In genomic region chr1:42817976-42818375, GRCh38 we compare ENCODE assay signal across 8 cellular contexts. TPM values are rescaled to one million over a fixed set of nuclear protein-coding genes. Genes with fewer than 3 reads are reported as not detected.
DNase-seq lines count a peak whose midpoint lies in the region; ATAC-seq and TF ChIP-seq lines count a peak whose summit lies in the region.

No MANE protein-coding gene starts in this region.

- H3K4me1 ChIP-seq in SK-N-SH (ENCODE audit: control insufficient read depth in 1 of 2, insufficient read depth in 2 of 2, low read depth in 1 of 2, low read length in 1 of 2), result peaks cover 13 to 14% of the 10 kb centered on the region in 2 experiments; a peak in 2 of 4 replicates
- H3K4me1 ChIP-seq in Panc1 (ENCODE audit: control insufficient read depth, insufficient read depth, low read length), result peaks cover 15% of the 10 kb centered on the region
- H3K4me1 ChIP-seq in sigmoid colon, result peaks cover 0 to 30% (median 17%) of the 10 kb centered on the region in 4 donors

- CTCF ChIA-PET in SK-N-SH (lab: Yijun Ruan, JAX) (interaction anchor here (1.1 to 1.5 kb wide), 2 partner anchors 35 to 95 kb away, joined by 3 to 6 read pairs; no protein-coding TSS in a partner anchor), Panc1 (lab: Charles Lee) (no interaction called here)

- H3K4me3 Mint-ChIP-seq in glutamatergic neuron (ENCODE audit: unreplicated experiment), result peak overlapping the region; percentile 58

- no peak for TF ChIP-seq CTCF in SK-N-SH (IDR thresholded peaks at IDR 0.05)
- TF ChIP-seq CTCF in Panc1 (IDR thresholded peaks at IDR 0.05), result no peak
- TF ChIP-seq CTCF in glutamatergic neuron (IDR thresholded peaks at IDR 0.05; ENCODE audit: partially characterized antibody, unreplicated experiment), result no peak
- TF ChIP-seq CTCF in sigmoid colon (IDR thresholded peaks at IDR 0.05), result no peak

- H3K9me3 Mint-ChIP-seq in glutamatergic neuron (ENCODE audit: unreplicated experiment), result peaks cover 7% of the 10 kb centered on the region

- H3K27me3 Mint-ChIP-seq in glutamatergic neuron (ENCODE audit: unreplicated experiment), result peaks cover 5% of the 10 kb centered on the region

- H3K4me1 Mint-ChIP-seq in glutamatergic neuron (ENCODE audit: low read depth, unreplicated experiment), result peaks cover 4% of the 10 kb centered on the region

- peaks cover 30% of the 10 kb centered on the region for H3K79me2 ChIP-seq in SK-N-SH (ENCODE audit: insufficient read depth)

- POLR2A ChIA-PET in SK-N-SH (lab: Yijun Ruan, JAX) (interaction anchor here (0.6 to 1.2 kb wide), 4 partner anchors 11 to 28 kb away, joined by 3 to 5 read pairs (median 3); partner anchors contain the start of gene ZNF691), Panc1 (lab: Charles Lee) (interaction anchor here (0.6 kb wide), 2 partner anchors 18 to 89 kb away, joined by 3 to 4 read pairs; no protein-coding TSS in a partner anchor)

- H3K36me3 ChIP-seq in SK-N-SH (replicated peaks in 1 of 2; ENCODE audit: control insufficient read depth in 1 of 2, insufficient read depth in 2 of 2, low read length in 1 of 2) (peaks cover 0 to 11% of the 10 kb centered on the region in 2 experiments), Panc1 (ENCODE audit: control insufficient read depth, insufficient read depth, low read length) (no peaks in the 10 kb centered on the region; the same call in 1 of the 2 replicates), sigmoid colon (no peaks in the 10 kb centered on the region)

- H3K4me2 ChIP-seq in SK-N-SH, result peak overlapping the region; percentile 76

- H3K9ac ChIP-seq in SK-N-SH, result peak overlapping the region; percentile 98; the same call in 1 of the 2 replicates

- H3K27me3 ChIP-seq in SK-N-SH (ENCODE audit: insufficient read depth), result no peaks in the 10 kb centered on the region
- no peaks in the 10 kb centered on the region for H3K27me3 ChIP-seq in Panc1 (ENCODE audit: control insufficient read depth, insufficient read depth, low read length)
- H3K27me3 ChIP-seq in sigmoid colon, result no peaks in the 10 kb centered on the region

- no peaks in the 10 kb centered on the region for H3K36me3 Mint-ChIP-seq in glutamatergic neuron (ENCODE audit: unreplicated experiment)

- no peak for DNase-seq in SK-N-SH
- DNase-seq in Panc1 (ENCODE audit: low read depth, low spot score), result no peak
- DNase-seq in glutamatergic neuron, result no peak
- no peak for DNase-seq in sigmoid colon
- no peak for DNase-seq in NCI-H2029 treated with DMSO at 0.1 percent for 48 hours (lab: John Stamatoyannopoulos, UW)
- no peak for DNase-seq in OCI-M2 (lab: John Stamatoyannopoulos, UW; ENCODE audit: unreplicated experiment)

- WGBS in SK-N-SH (ENCODE audit: low lambda C conversion rate), result 98% methylated on average over 3 of the region's 3 CpGs
- WGBS in sigmoid colon, 2 donors, result 96 to 97% methylated on average over 3 of the region's 3 CpGs

- no peak for TF ChIP-seq RAD21 in SK-N-SH (IDR thresholded peaks at IDR 0.05; ENCODE audit: low read length)

- no peak overlapping the region for H2AFZ ChIP-seq in SK-N-SH (ENCODE audit: low read depth)

- no peaks in the 10 kb centered on the region for H3K9me2 ChIP-seq in SK-N-SH

- ATAC-seq in SK-N-SH treated with all-trans-retinoic acid at 6 μM for 48 hours, result no peak
- ATAC-seq in Panc1, result no peak
- ATAC-seq in GM19455 (IDR thresholded peaks at IDR 0.05; ENCODE audit: unreplicated experiment), result no peak

- no peaks in the 10 kb centered on the region; the same call in 1 of the 2 replicates for H4K20me1 ChIP-seq in SK-N-SH (ENCODE audit: insufficient read depth)

- peak overlapping the region; percentile 76 to 85; a peak in 2 of 4 replicates for H3K4me3 ChIP-seq in SK-N-SH (ENCODE audit: low read depth in 2 of 2, low read length in 1 of 2)
- H3K4me3 ChIP-seq in Panc1 (ENCODE audit: low read depth in 2 of 2, low read length in 2 of 2), result peak overlapping the region; percentile 63 to 71; a peak in 3 of 4 replicates
- H3K4me3 ChIP-seq in sigmoid colon, result peak overlapping the region in 3 of 4 donors; percentile 77 to 82 (median 77)

- H3K9me3 ChIP-seq in SK-N-SH, result no peaks in the 10 kb centered on the region
- H3K9me3 ChIP-seq in Panc1 (ENCODE audit: control insufficient read depth, insufficient read depth, low read depth, low read length), result no peaks in the 10 kb centered on the region
- H3K9me3 ChIP-seq in sigmoid colon, result no peaks in the 10 kb centered on the region

- in situ Hi-C loops in Panc1 (cut with HindIII; ENCODE audit: low pct_unique_long_range_greater_than_20kb, low sequenced_read_pairs), result no loop called here

- peaks cover 5% of the 10 kb centered on the region for H3F3A ChIP-seq in SK-N-SH (replicated peaks; ENCODE audit: insufficient read depth)

- TF ChIP-seq POLR2A in sigmoid colon (IDR thresholded peaks at IDR 0.05), result no peak

- no peak overlapping the region for H3K27ac Mint-ChIP-seq in glutamatergic neuron (ENCODE audit: unreplicated experiment)

- BruUV-seq in Panc1 (replicated peaks; lab: Mats Ljungman, UMichigan), result TSS peak; percentile 74

- H3K27ac ChIP-seq in SK-N-SH (ENCODE audit: low read depth in 2 of 2, low read length in 1 of 2), result no peak overlapping the region
- peak overlapping the region; percentile 91; the same call in 1 of the 2 replicates for H3K27ac ChIP-seq in Panc1 (ENCODE audit: low read length)
- H3K27ac ChIP-seq in sigmoid colon, result no peak overlapping the region

- TF ChIP-seq EP300 in SK-N-SH (IDR thresholded peaks at IDR 0.05; ENCODE audit: borderline replicate concordance in 1 of 2, low read depth in 1 of 2, low read length in 1 of 2), result no peak
- TF ChIP-seq EP300 in sigmoid colon (IDR thresholded peaks at IDR 0.05), result no peak

- intact Hi-C loops in Panc1 (cut with micrococcal nuclease; ENCODE audit: unreplicated experiment) (no loop called here), sigmoid colon (cut with DNase I) (loop anchor here (1.0 to 2.0 kb wide), 2 partner anchors 28 to 107 kb away; partner anchors contain the start of gene ZNF691)

TF ChIP-seq in SK-N-SH, 30 proteins besides CTCF, POLR2A, EP300 and RAD21 (continues in another document):
- no peak for TF ChIP-seq RXRA (IDR thresholded peaks at IDR 0.05; ENCODE audit: borderline replicate concordance, low read depth)
- TF ChIP-seq RFX5 (IDR thresholded peaks at IDR 0.05; ENCODE audit: low read length), result no peak
- no peak for TF ChIP-seq EZH2phosphoT487 (IDR thresholded peaks at IDR 0.05; ENCODE audit: borderline replicate concordance, low read depth)
- no peak for TF ChIP-seq SIN3A (IDR thresholded peaks at IDR 0.05; ENCODE audit: borderline replicate concordance, low read depth, low read length)

TF ChIP-seq in SK-N-SH treated with all-trans-retinoic acid at 6 μM for 48 hours, 23 proteins besides CTCF, POLR2A, EP300 and RAD21 (continues in another document):
- TF ChIP-seq ZNF8 (CRISPR knock-in tag; IDR thresholded peaks at IDR 0.05), result no peak
- TF ChIP-seq ZNF565 (CRISPR knock-in tag; conservative IDR thresholded peaks at IDR 0.05; ENCODE audit: low read depth), result no peak
- no peak for TF ChIP-seq RARB (CRISPR knock-in tag; IDR thresholded peaks at IDR 0.05)
- no peak for TF ChIP-seq GLIS3 (CRISPR knock-in tag; IDR thresholded peaks at IDR 0.05)
- no peak for TF ChIP-seq ZFP30 (CRISPR knock-in tag; IDR thresholded peaks at IDR 0.05)
- no peak for TF ChIP-seq SNAI2 (CRISPR knock-in tag; IDR thresholded peaks at IDR 0.05)
- TF ChIP-seq ARNTL (CRISPR knock-in tag; IDR thresholded peaks at IDR 0.05; ENCODE audit: borderline replicate concordance, low read depth), result no peak
- no peak for TF ChIP-seq BACH2 (CRISPR knock-in tag; IDR thresholded peaks at IDR 0.05; ENCODE audit: borderline replicate concordance)

RNA-seq across cellular contexts. Expression of gene SVBP, which starts 0.8 kb away (rescaled TPM):
- polyA plus RNA-seq in SK-N-SH (2012; rRNA removed) (18.6 and 20.2 TPM in 2 replicates), sigmoid colon (10 to 100 TPM; 22.5 to 53.5 (median 36.1) TPM)
- 25.2 and 31.0 TPM in 2 replicates for polyA plus RNA-seq in SK-N-SH (2012; cell fraction: cytosol; rRNA removed)
- polyA plus RNA-seq in SK-N-SH (2012; cell fraction: nucleus; rRNA removed), result 5.1 and 5.2 TPM in 2 replicates
- total RNA-seq in Panc1 (2021; ENCODE audit: unreplicated experiment) (21.2 TPM), glutamatergic neuron (ENCODE audit: unreplicated experiment) (100 TPM), sigmoid colon (10 to 100 TPM; 34.6 to 48.1 (median 40.6) TPM)
- 17.1 TPM for polyA plus RNA-seq in Panc1 (2012; ENCODE audit: insufficient read length)

RNA-seq across cellular contexts. Expression of gene ERMAP, which starts 1.1 kb away (rescaled TPM):
- polyA plus RNA-seq in SK-N-SH (2012; rRNA removed) (10.4 and 13.4 TPM in 2 replicates), sigmoid colon (10 to 100 TPM in 1 of 3 donors, 1 to 10 TPM in 2; 3.5 to 12.0 (median 6.3) TPM)
- polyA plus RNA-seq in SK-N-SH (2012; cell fraction: cytosol; rRNA removed), result 9.8 and 10.9 TPM in 2 replicates
- polyA plus RNA-seq in SK-N-SH (2012; cell fraction: nucleus; rRNA removed), result 18.7 and 27.2 TPM in 2 replicates
- total RNA-seq in Panc1 (2021; ENCODE audit: unreplicated experiment) (15.3 TPM), glutamatergic neuron (ENCODE audit: unreplicated experiment) (4.9 TPM), sigmoid colon (10 to 100 TPM in 2 of 4 donors, 1 to 10 TPM in 2; 7.9 to 18.6 (median 11.9) TPM)
- 5.9 TPM for polyA plus RNA-seq in Panc1 (2012; ENCODE audit: insufficient read length)

RNA-seq across cellular contexts. Expression of gene ZNF691, which starts 28.4 kb away (rescaled TPM):
- polyA plus RNA-seq in SK-N-SH (2012; rRNA removed) (7.2 and 10.1 TPM in 2 replicates), sigmoid colon (1 to 10 TPM; 2.4 to 6.9 (median 3.2) TPM)
- polyA plus RNA-seq in SK-N-SH (2012; cell fraction: cytosol; rRNA removed), result 5.3 and 5.7 TPM in 2 replicates
- polyA plus RNA-seq in SK-N-SH (2012; cell fraction: nucleus; rRNA removed), result 26.8 and 29.8 TPM in 2 replicates
- total RNA-seq in Panc1 (2021; ENCODE audit: unreplicated experiment) (9.9 TPM), glutamatergic neuron (ENCODE audit: unreplicated experiment) (9.5 TPM), sigmoid colon (10 to 100 TPM in 3 of 4 donors, 1 to 10 TPM in 1; 8.3 to 20.7 (median 15.2) TPM)
- 8.6 TPM for polyA plus RNA-seq in Panc1 (2012; ENCODE audit: insufficient read length)

RNA-seq across cellular contexts. Expression of gene TMEM269, which starts 33.2 kb away (rescaled TPM):
- polyA plus RNA-seq in SK-N-SH (2012; rRNA removed), result 0.05 and 0.08 TPM in 2 replicates
- polyA plus RNA-seq in SK-N-SH (2012; cell fraction: cytosol; rRNA removed), result 0.04 and 0.07 TPM in 2 replicates
- 0.21 and 0.25 TPM in 2 replicates for polyA plus RNA-seq in SK-N-SH (2012; cell fraction: nucleus; rRNA removed)
- total RNA-seq in Panc1 (2021; ENCODE audit: unreplicated experiment), result 0.13 TPM
- polyA plus RNA-seq in Panc1 (2012; ENCODE audit: insufficient read length), result not detected
- 0.32 TPM for total RNA-seq in glutamatergic neuron (ENCODE audit: unreplicated experiment)
- not detected for total RNA-seq in sigmoid colon
- polyA plus RNA-seq in sigmoid colon, result under 1 TPM in 1 of 3 donors, not detected in 2; 0.04 TPM

RNA-seq across cellular contexts. Expression of gene C1orf50, which starts 50.9 kb away (rescaled TPM):
- polyA plus RNA-seq in SK-N-SH (2012; rRNA removed) (2.6 and 3.6 TPM in 2 replicates), sigmoid colon (1 to 10 TPM; 2.3 to 5.2 (median 2.4) TPM)
- 5.1 and 7.3 TPM in 2 replicates for polyA plus RNA-seq in SK-N-SH (2012; cell fraction: cytosol; rRNA removed)
- polyA plus RNA-seq in SK-N-SH (2012; cell fraction: nucleus; rRNA removed), result 1.6 and 4.8 TPM in 2 replicates
- total RNA-seq in Panc1 (2021; ENCODE audit: unreplicated experiment) (5.8 TPM), glutamatergic neuron (ENCODE audit: unreplicated experiment) (21.6 TPM), sigmoid colon (1 to 10 TPM; 2.2 to 6.9 (median 4.2) TPM)
- polyA plus RNA-seq in Panc1 (2012; ENCODE audit: insufficient read length), result 2.3 TPM
